8 cellular contexts compared by ENCODE assay signal in genomic region chr20:62791301-62792181, GRCh38. TPM values are rescaled to one million over a fixed set of nuclear protein-coding genes. Genes with fewer than 3 reads are reported as not detected.
A peak's percentile ranks its signal among the peaks of the same experiment; 100 is the strongest.
DNase-seq lines count a peak whose midpoint lies in the region; ATAC-seq and TF ChIP-seq lines count a peak whose summit lies in the region.

No MANE protein-coding gene starts in this region.

- TF ChIP-seq CTCF in AG09309 (IDR thresholded peaks at IDR 0.05; ENCODE audit: control insufficient read depth, insufficient read depth, low read depth, low read length, missing control alignments) = peak; percentile 97
- peak; percentile 97 for TF ChIP-seq CTCF in WERI-Rb-1 (IDR thresholded peaks at IDR 0.05; ENCODE audit: low read depth, low read length)
- peak; percentile 97 to 99 for TF ChIP-seq CTCF in mammary epithelial cell (conservative IDR thresholded peaks at IDR 0.05 in 1 of 2, IDR thresholded peaks at IDR 0.05 in 1 of 2; ENCODE audit: extremely low read depth in 1 of 2, insufficient read depth in 1 of 2, low read depth in 1 of 2, low read length in 2 of 2)

- no peaks in the 10 kb centered on the region for H3K9me3 ChIP-seq in WERI-Rb-1 (ENCODE audit: severe bottlenecking)
- H3K9me3 ChIP-seq in mammary epithelial cell (replicated peaks; ENCODE audit: insufficient read depth, low read length) = no peaks in the 10 kb centered on the region

- intact Hi-C loops in mammary epithelial cell (cut with micrococcal nuclease) = loop anchor here (1.0 to 10.0 kb wide), 9 partner anchors 88 to 489 kb away; partner anchors contain the start of genes ADRM1, BHLHE23 and CABLES2

- BruUV-seq in mammary epithelial cell (replicated peaks; lab: Mats Ljungman, UMichigan) = no TSS peak

- H3K9ac ChIP-seq in mammary epithelial cell (ENCODE audit: insufficient read depth, low read length) = no peak overlapping the region

- no peaks in the 10 kb centered on the region for H3K36me3 ChIP-seq in H7 (replicated peaks; ENCODE audit: control insufficient read depth, insufficient read depth, low read length)
- no peaks in the 10 kb centered on the region; the same call in 1 of the 2 replicates for H3K36me3 ChIP-seq in WERI-Rb-1
- H3K36me3 ChIP-seq in mammary epithelial cell (ENCODE audit: insufficient read depth, low read length) = no peaks in the 10 kb centered on the region

- H2AFZ ChIP-seq in mammary epithelial cell (ENCODE audit: low read depth, low read length) = peak overlapping the region; percentile 60

- CTCF ChIA-PET in mammary epithelial cell (lab: Charles Lee; ENCODE audit: low non-redundant PET) = interaction anchor here (0.6 to 1.3 kb wide), 5 partner anchors 86 to 122 kb away, joined by 3 to 6 read pairs (median 3); no protein-coding TSS in a partner anchor

- in situ Hi-C loops in mammary epithelial cell (cut with MboI; ENCODE audit: low sequenced_read_pairs in 2 of 2) = loop anchor here (5.0 to 25.0 kb wide), 2 partner anchors 104 to 124 kb away; no protein-coding TSS in a partner anchor

- peaks cover 4% of the 10 kb centered on the region; the same call in 1 of the 2 replicates for H3K27me3 ChIP-seq in H7 (ENCODE audit: control insufficient read depth, insufficient read depth, low read length)
- no peaks in the 10 kb centered on the region for H3K27me3 ChIP-seq in WERI-Rb-1 (ENCODE audit: insufficient read depth, low read depth, severe bottlenecking)
- no peaks in the 10 kb centered on the region for H3K27me3 ChIP-seq in mammary epithelial cell (ENCODE audit: insufficient read depth, low read length)

- dilution Hi-C loops in mammary epithelial cell (cut with HindIII; ENCODE audit: low sequenced_read_pairs) = loop anchor here (10.0 kb wide), 1 partner anchor 63 kb away; no protein-coding TSS in a partner anchor

- peak overlapping the region; percentile 67 for H3K4me2 ChIP-seq in mammary epithelial cell (ENCODE audit: insufficient read depth, low read depth, low read length)

- H3K27ac ChIP-seq in WERI-Rb-1 = 0 out of 2 replicates have a peak overlapping the region, but pooled peaks have one; percentile 36
- no peak overlapping the region for H3K27ac ChIP-seq in mammary epithelial cell (ENCODE audit: insufficient read depth, low read depth, low read length)

- H3K4me3 ChIP-seq in AG09309 (ENCODE audit: control insufficient read depth, low read depth, low read length) = no peak overlapping the region
- peak overlapping the region; percentile 27; the same call in 1 of the 2 replicates for H3K4me3 ChIP-seq in H7 (ENCODE audit: insufficient read depth, low read depth, low read length)
- no peak overlapping the region for H3K4me3 ChIP-seq in WERI-Rb-1 (ENCODE audit: low read depth, low read length)
- H3K4me3 ChIP-seq in mammary epithelial cell (replicated peaks in 1 of 3; ENCODE audit: insufficient read depth in 1 of 3, low read depth in 2 of 3, low read length in 3 of 3) = no peak overlapping the region

- no peaks in the 10 kb centered on the region for H3K79me2 ChIP-seq in mammary epithelial cell (ENCODE audit: insufficient read depth, low read length)

- peaks cover 39% of the 10 kb centered on the region for H3K4me1 ChIP-seq in mammary epithelial cell (ENCODE audit: insufficient read depth, low read length)

- ATAC-seq in GM18519 (IDR thresholded peaks at IDR 0.05; ENCODE audit: low FRiP score, unreplicated experiment) = no peak

- WGBS in mammary epithelial cell (ENCODE audit: low coverage, missing lambda C conversion rate) = 31% methylated on average over 23 of the region's 23 CpGs

- peak; percentile 63 for DNase-seq in AG09309 (ENCODE audit: low read depth)
- peak; percentile 96 for DNase-seq in H7
- peak; percentile 82 for DNase-seq in NCI-H226
- DNase-seq in WERI-Rb-1 = peak; percentile 92
- DNase-seq in mammary epithelial cell = peak; percentile 78
- peak; percentile 95 for DNase-seq in islet precursor cell
- DNase-seq in stimulated activated CD4-positive, alpha-beta T cell treated with anti-CD3 and anti-CD28 coated beads, Interleukin-1b, Interleukin-23, amount 100 ng/mL, for 24 hours (ENCODE audit: low read depth in 4 of 4, low spot score in 1 of 4) = peak; percentile 35 to 68 (median 55)

- H4K20me1 ChIP-seq in mammary epithelial cell (ENCODE audit: insufficient read depth, low read length) = no peaks in the 10 kb centered on the region

RNA-seq across cellular contexts. Expression of gene MRGBP, which starts 4.7 kb away (rescaled TPM):
- total RNA-seq in H7 (2014; rRNA removed; shearing (Covaris generic)) = 28.3 and 28.5 TPM in 2 replicates
- 10 to 100 TPM; 14.6 to 15.7 TPM for total RNA-seq in mammary epithelial cell
- polyA plus RNA-seq in mammary epithelial cell = 14.1 TPM
- polyA minus RNA-seq in mammary epithelial cell = 15.3 TPM

RNA-seq across cellular contexts. Expression of gene OGFR, which starts 13.1 kb away (rescaled TPM):
- total RNA-seq in H7 (2014; rRNA removed; shearing (Covaris generic)) = 50.1 and 57.1 TPM in 2 replicates
- total RNA-seq in mammary epithelial cell = 10 to 100 TPM; 12.7 to 30.0 TPM
- polyA plus RNA-seq in mammary epithelial cell = 20.6 TPM
- polyA minus RNA-seq in mammary epithelial cell = 12.4 TPM

RNA-seq across cellular contexts. Expression of gene COL9A3, which starts 25.3 kb away (rescaled TPM):
- 131 and 139 TPM in 2 replicates for total RNA-seq in H7 (2014; rRNA removed; shearing (Covaris generic))
- under 1 TPM in 1 of 2 donors, not detected in 1; 0.67 TPM for total RNA-seq in mammary epithelial cell
- polyA plus RNA-seq in mammary epithelial cell = 0.16 TPM
- polyA minus RNA-seq in mammary epithelial cell = not detected

Comparison
In these comparisons a context has a peak if more than half of its experiments do, and no peak if none do; other contexts are left out.
1. RNA of gene COL9A3, which starts 25.3 kb away (total RNA-seq): 131 to 139 TPM in H7; 0.67 TPM in mammary epithelial cell; every median in the first group is over 10 times any median in the second.
2. Peak in every context shown above with its lines, with median percentiles within 50 percentile points of each other: DNase-seq and CTCF ChIP-seq.